In the genomic region with DNA sequence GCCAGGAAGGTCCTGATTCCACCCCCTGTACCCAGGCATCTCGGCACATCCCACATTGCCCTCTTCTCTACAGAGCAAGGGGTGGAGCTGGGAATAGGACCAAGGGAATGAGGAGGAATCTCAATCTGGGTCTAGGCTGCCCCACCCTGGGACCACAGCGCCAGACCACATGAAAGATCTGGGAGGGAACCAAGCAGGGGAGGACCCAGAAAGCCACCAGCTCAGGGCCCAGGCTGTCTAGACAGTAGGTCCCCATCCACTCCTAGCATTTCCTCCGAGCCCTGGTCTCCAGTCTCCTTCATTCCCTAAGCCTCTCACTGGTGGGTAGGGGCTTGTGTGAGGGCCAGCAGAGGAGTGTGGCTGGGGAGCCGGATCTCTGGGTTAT, we compare ENCODE assay signal across 9 cellular contexts. TPM values are rescaled to one million over a fixed set of nuclear protein-coding genes. Genes with fewer than 3 reads are reported as not detected.
DNase-seq lines count a peak whose midpoint lies in the region; ATAC-seq and TF ChIP-seq lines count a peak whose summit lies in the region.
"Had no signal": no experiment of that assay in that cellular context is flagged by ENCODE, and none has a peak within 500 bp of the region (broad histone marks: within the 10 kb centered on the region; RNA-seq: fewer than 3 reads in every experiment).

No MANE protein-coding gene starts in this region.

- TF ChIP-seq CTCF in HFFc6 (IDR thresholded peaks at IDR 0.05): no peak
- TF ChIP-seq CTCF in cardiac fibroblast (IDR thresholded peaks at IDR 0.05; ENCODE audit: low read depth, low read length): no peak

- no peaks in the 10 kb centered on the region for H3K9me3 ChIP-seq in stomach smooth muscle (ENCODE audit: control insufficient read depth in 2 of 2, low read length in 2 of 2)

- peak overlapping the region; percentile 87 for H3K27ac Mint-ChIP-seq in HFFc6

- peak overlapping the region in 1 of 2 donors; percentile 4 for H3K4me3 ChIP-seq in cardiac fibroblast (replicated peaks in 1 of 2; ENCODE audit: low read depth in 2 of 2, low read length in 2 of 2)
- peak overlapping the region in 1 of 2 donors; percentile 8 for H3K4me3 ChIP-seq in stomach smooth muscle (ENCODE audit: low read length in 2 of 2)
- H3K4me3 ChIP-seq: GM12878 had no signal

- no peaks in the 10 kb centered on the region for H3K9me3 Mint-ChIP-seq in HFFc6

- H3K27ac ChIP-seq in stomach smooth muscle (ENCODE audit: low read length): peak overlapping the region; percentile 53

- H3K4me3 Mint-ChIP-seq in HFFc6: peak overlapping the region; percentile 79

- DNase-seq in HFFc6 (peak; percentile 70), cardiac fibroblast (ENCODE audit: low read depth in 2 of 2) (peak; percentile 83 to 91), kidney tubule cell (ENCODE audit: low spot score) (peak; percentile 30), SHP77 (lab: John Stamatoyannopoulos, UW) (no peak)
- no peak for DNase-seq in activated T-cell treated with anti-CD3 and anti-CD28 coated beads, Interleukin-2, amount 50 U/mL, for 48 hours

- H3K27me3 Mint-ChIP-seq in HFFc6 (ENCODE audit: insufficient read depth): peaks cover 4% of the 10 kb centered on the region

- peaks cover 63% of the 10 kb centered on the region for H3K4me1 ChIP-seq in stomach smooth muscle (ENCODE audit: control insufficient read depth, insufficient read depth, low read length)

- no peaks in the 10 kb centered on the region for H3K27me3 ChIP-seq in stomach smooth muscle (ENCODE audit: control insufficient read depth in 1 of 2, insufficient read depth in 2 of 2, low read length in 2 of 2)

- H3K36me3 ChIP-seq in stomach smooth muscle (ENCODE audit: control insufficient read depth in 2 of 2, insufficient read depth in 2 of 2, low read length in 2 of 2): peaks cover 26 to 29% of the 10 kb centered on the region in 2 donors

- no peak overlapping the region for H3K9ac ChIP-seq in stomach smooth muscle (ENCODE audit: low read length in 2 of 2)

- no peak for ATAC-seq in GM18868 (IDR thresholded peaks at IDR 0.05; ENCODE audit: unreplicated experiment)
- ATAC-seq in GM18502 (IDR thresholded peaks at IDR 0.05; ENCODE audit: poor library complexity, unreplicated experiment): no peak
- ATAC-seq: GM12878 had no signal

- peaks cover 32% of the 10 kb centered on the region for H3K36me3 Mint-ChIP-seq in HFFc6 (ENCODE audit: low read depth)

- H3K4me1 Mint-ChIP-seq in HFFc6 (ENCODE audit: low read depth): peaks cover 95% of the 10 kb centered on the region

RNA-seq across cellular contexts. Expression of a gene that starts 11.6 kb away (rescaled TPM):
- total RNA-seq in HFFc6 (2021; fragmentation: NEBNext Ultra II Directional; extraction: Animal tissue kit (Norgen Biotek cat#: 25700)): 100 to 1,000 TPM; 106 to 121 (median 114) TPM

RNA-seq across cellular contexts. Expression of a gene that starts 46.8 kb away (rescaled TPM):
- 100 to 1,000 TPM; 271 to 331 (median 319) TPM for total RNA-seq in HFFc6 (2021; fragmentation: NEBNext Ultra II Directional; extraction: Animal tissue kit (Norgen Biotek cat#: 25700))

RNA-seq across cellular contexts. Expression of a gene that starts 53.3 kb away (rescaled TPM):
- total RNA-seq in HFFc6 (2021; fragmentation: NEBNext Ultra II Directional; extraction: Animal tissue kit (Norgen Biotek cat#: 25700)): 10 to 100 TPM; 17.3 to 22.4 (median 20.2) TPM

Comparison
In these comparisons a context has a peak if more than half of its experiments do, and no peak if none do; other contexts are left out.
1. DNase-seq: peak in HFFc6 (single experiment), cardiac fibroblast (2 of 2) and kidney tubule cell (single experiment); none in activated T-cell treated with anti-CD3 and anti-CD28 coated beads, Interleukin-2, amount 50 U/mL, for 48 hours (0 of 2) and SHP77 (0 of 2).